In genomic region chrX:633043-633654, GRCh38 we compare ENCODE assay signal across 24 cellular contexts. TPM values are rescaled to one million over a fixed set of nuclear protein-coding genes. Genes with fewer than 3 reads are reported as not detected.
DNase-seq lines count a peak whose midpoint lies in the region; ATAC-seq and TF ChIP-seq lines count a peak whose summit lies in the region.
"Had no signal": no experiment of that assay in that cellular context is flagged by ENCODE, and none has a peak within 500 bp of the region (broad histone marks: within the 10 kb centered on the region; RNA-seq: fewer than 3 reads in every experiment).

No MANE protein-coding gene starts in this region.

- POLR2A ChIA-PET in BJ (lab: Charles Lee): no interaction called here

- ATAC-seq in GM23338 (no peak), GM18867 (IDR thresholded peaks at IDR 0.05; ENCODE audit: unreplicated experiment) (no peak)

- peaks cover 25% of the 10 kb centered on the region for H3F3A ChIP-seq in GM23338 (replicated peaks; ENCODE audit: low read depth)

- H3K9me3 Mint-ChIP-seq in GM23338: peaks cover 80% of the 10 kb centered on the region

- H4K20me1 ChIP-seq in GM23338 (replicated peaks; ENCODE audit: insufficient read depth): peaks cover 21% of the 10 kb centered on the region; the same call in 1 of the 2 replicates

- CTCF ChIA-PET in BJ (lab: Yijun Ruan, JAX): no interaction called here

- DNase-seq in BJ (ENCODE audit: low read depth): no peak
- no peak for DNase-seq in GM23338 (ENCODE audit: low spot score)
- peak in 1 of 2 donors; percentile 56 for DNase-seq in foreskin fibroblast
- peak; percentile 36 for DNase-seq in retina
- DNase-seq in activated gamma-delta T cell treated with Interleukin-2 at 50 U/mL for 16 hours: no peak
- DNase-seq in GM19238 (ENCODE audit: insufficient read length, low spot score): no peak
- DNase-seq: ACHN; CD4-positive, CD25-positive, alpha-beta regulatory T cell; COR-L47; DMS 273 treated with DMSO at 0.1 percent for 48 hours; DND-41; GDM1; HCEC 1CT; IMR-90; Karpas-422; NCI-H1417 treated with DMSO at 0.1 percent for 48 hours; NCI-H187 treated with DMSO at 0.1 percent for 48 hours; NCI-H2227 treated with DMSO at 0.1 percent for 48 hours; NCI-H510A treated with DMSO at 0.1 percent for 48 hours; OCI-M1; SHP77 had no signal

- peaks cover 40% of the 10 kb centered on the region for H3K4me1 ChIP-seq in GM23338 (ENCODE audit: insufficient read depth)

- no peak overlapping the region for H3K27ac ChIP-seq in GM23338 (ENCODE audit: low read depth)

- TF ChIP-seq CTCF in BJ (IDR thresholded peaks at IDR 0.05; ENCODE audit: insufficient read depth, low read depth, low read length): no peak
- no peak for TF ChIP-seq CTCF in GM23338 (conservative IDR thresholded peaks at IDR 0.05; ENCODE audit: low read depth in 2 of 2)
- no peak for TF ChIP-seq CTCF in foreskin fibroblast (IDR thresholded peaks at IDR 0.05; ENCODE audit: low read depth, low read length)

- peaks cover 10% of the 10 kb centered on the region for H3K36me3 ChIP-seq in BJ (ENCODE audit: control insufficient read depth, insufficient read depth, low read length)
- no peaks in the 10 kb centered on the region for H3K36me3 ChIP-seq in GM23338 (ENCODE audit: insufficient read depth)

- peak overlapping the region; percentile 94 for H3K4me3 ChIP-seq in BJ (ENCODE audit: low read depth, low read length)
- peak overlapping the region; percentile 46; the same call in 1 of the 2 replicates for H3K4me3 ChIP-seq in GM23338
- H3K4me3 ChIP-seq in foreskin fibroblast (ENCODE audit: low read depth in 1 of 2, low read length in 2 of 2): peak overlapping the region; percentile 52 to 55

- H3K27me3 Mint-ChIP-seq in GM23338 (ENCODE audit: insufficient read depth, low read depth, poor library complexity): peaks cover 63% of the 10 kb centered on the region

- no peak overlapping the region for H3K4me3 Mint-ChIP-seq in GM23338
- H3K4me3 Mint-ChIP-seq: CD4-positive, CD25-positive, alpha-beta regulatory T cell had no signal

- no peaks in the 10 kb centered on the region for H3K9me2 ChIP-seq in GM23338 (ENCODE audit: insufficient read depth)

- H3K36me3 Mint-ChIP-seq in GM23338 (ENCODE audit: low read depth): peaks cover 35% of the 10 kb centered on the region
- H3K36me3 Mint-ChIP-seq: CD4-positive, CD25-positive, alpha-beta regulatory T cell had no signal

- H3K27ac Mint-ChIP-seq in GM23338: no peak overlapping the region
- H3K27ac Mint-ChIP-seq: CD4-positive, CD25-positive, alpha-beta regulatory T cell had no signal

- no peaks in the 10 kb centered on the region for H3K79me2 ChIP-seq in GM23338 (replicated peaks; ENCODE audit: insufficient read depth)

- no peaks in the 10 kb centered on the region for H3K27me3 ChIP-seq in BJ (ENCODE audit: control insufficient read depth, insufficient read depth, low read length)
- peaks cover 98% of the 10 kb centered on the region for H3K27me3 ChIP-seq in GM23338 (ENCODE audit: insufficient read depth)

- H3K4me2 ChIP-seq in GM23338: peak overlapping the region; percentile 73

- H3K4me1 Mint-ChIP-seq in GM23338: peaks cover 3% of the 10 kb centered on the region; the same call in 2 of the 3 replicates

- H2AFZ ChIP-seq in GM23338: no peak overlapping the region

TF ChIP-seq in GM23338, 12 proteins besides CTCF, POLR2A, EP300 and RAD21:
- TF ChIP-seq ETS1 (IDR thresholded peaks at IDR 0.05): no peak
- peak; percentile 96 for TF ChIP-seq EZH2 (IDR thresholded peaks at IDR 0.05; ENCODE audit: low read depth, unreplicated experiment)
- TF ChIP-seq JUNB (IDR thresholded peaks at IDR 0.05; ENCODE audit: unreplicated experiment): no peak

RNA-seq across cellular contexts. Expression of gene SHOX, which starts 2.6 kb away (rescaled TPM):
- 18.2 and 22.8 TPM in 2 replicates for polyA plus RNA-seq in BJ (2011; rRNA removed)
- polyA minus RNA-seq in BJ (2011; rRNA and poly(A)+ RNA removed): 12.0 and 14.5 TPM in 2 replicates
- total RNA-seq in GM23338 (2014; rRNA removed; shearing (Covaris generic)): not detected in 2 replicates
- 0.14 TPM in 1 of 2 replicates, not detected in the other for polyA plus RNA-seq in GM23338 (2016; fragmentation: Nextera tagmentation; extraction: Ambion mirVana)
- total RNA-seq: CD4-positive, CD25-positive, alpha-beta regulatory T cell; IMR-90; MCF 10A; RPMI7951 had no signal
- polyA plus RNA-seq: CD4-positive, CD25-positive, alpha-beta regulatory T cell; IMR-90 had no signal

Comparison
In these comparisons a context has a peak if more than half of its experiments do, and no peak if none do; other contexts are left out.
1. RNA of gene SHOX, which starts 2.6 kb away (polyA plus RNA-seq): 18.2 to 22.8 TPM in BJ; 0.14 TPM in GM23338; every median in the first group is over 10 times any median in the second.
2. Peak in every context shown above with its lines, with median percentiles within 50 percentile points of each other: H3K4me3 ChIP-seq.